In genomic region chr2:82779981-82780380, GRCh38 we compare ENCODE assay signal across 26 cellular contexts.
DNase-seq lines count a peak whose midpoint lies in the region; FAIRE-seq and TF ChIP-seq lines count a peak whose summit lies in the region.
"Had no signal": no experiment of that assay in that cellular context is flagged by ENCODE, and none has a peak within 500 bp of the region (broad histone marks: within the 10 kb centered on the region; RNA-seq: fewer than 3 reads in every experiment).

No MANE protein-coding gene starts in this region.

- no peak for TF ChIP-seq CTCF in HFFc6 (IDR thresholded peaks at IDR 0.05)
- no peak for TF ChIP-seq CTCF in PC-9 (conservative IDR thresholded peaks at IDR 0.05)
- no peak for TF ChIP-seq CTCF in bronchial epithelial cell (IDR thresholded peaks at IDR 0.05; ENCODE audit: insufficient read depth, low read length, severe bottlenecking)
- no peak for TF ChIP-seq CTCF in GM10248 (IDR thresholded peaks at IDR 0.05; ENCODE audit: control extremely low read depth, extremely low read depth, low read depth, missing control alignments)

- intact Hi-C loops in PC-9 (cut with micrococcal nuclease; ENCODE audit: unreplicated experiment) = no loop called here

- H3F3A ChIP-seq in PC-9 (ENCODE audit: insufficient read depth, low read depth) = no peaks in the 10 kb centered on the region

- peak overlapping the region; percentile 33 for H3K27ac ChIP-seq in PC-9
- H3K27ac ChIP-seq: BLaER1, SK-N-MC had no signal

- no peaks in the 10 kb centered on the region; the same call in 1 of the 2 replicates for H3K4me1 ChIP-seq in PC-9 (replicated peaks; ENCODE audit: insufficient read depth)
- H3K4me1 ChIP-seq: BLaER1 had no signal

- H3K27me3 Mint-ChIP-seq in HFFc6 (ENCODE audit: insufficient read depth) = peaks cover 2% of the 10 kb centered on the region
- H3K27me3 Mint-ChIP-seq: CD4-positive, alpha-beta T cell had no signal

- H3K4me2 ChIP-seq in PC-9 = peak overlapping the region; percentile 38
- H3K4me2 ChIP-seq: BLaER1 had no signal

- no TSS peak for BruUV-seq in PC-9 (replicated peaks; lab: Mats Ljungman, UMichigan)

- H3K4me3 Mint-ChIP-seq in HFFc6 = peak overlapping the region; percentile 3; the same call in 1 of the 2 replicates
- H3K4me3 Mint-ChIP-seq: CD4-positive, alpha-beta T cell had no signal

- H3K9me2 ChIP-seq in PC-9 (ENCODE audit: insufficient read depth) = no peaks in the 10 kb centered on the region

- no peaks in the 10 kb centered on the region; the same call in 1 of the 2 replicates for H4K20me1 ChIP-seq in PC-9 (ENCODE audit: insufficient read depth)
- H4K20me1 ChIP-seq: BLaER1 had no signal

- H3K4me3 ChIP-seq in PC-9 (no peak overlapping the region), bronchial epithelial cell (ENCODE audit: low read depth, low read length) (no peak overlapping the region)
- H3K4me3 ChIP-seq: BLaER1, MG63, SK-N-MC had no signal

- H3K36me3 ChIP-seq in PC-9 (ENCODE audit: low read depth) (no peaks in the 10 kb centered on the region), bronchial epithelial cell (ENCODE audit: control insufficient read depth, insufficient read depth, low read length) (no peaks in the 10 kb centered on the region)
- H3K36me3 ChIP-seq: BLaER1, MG63 had no signal

- H3K9me3 ChIP-seq in PC-9 (ENCODE audit: insufficient read depth, low read depth) = no peaks in the 10 kb centered on the region
- H3K9me3 ChIP-seq: BLaER1, MG63 had no signal

- DNase-seq in HFFc6 (no peak), PC-9 (peak in 1 of 2 experiments; percentile 42), bronchial epithelial cell (ENCODE audit: low read depth) (peak; percentile 32), renal cortical epithelial cell (ENCODE audit: low read depth) (peak; percentile 68), NCI-H82 treated with DMSO at 0.1 percent for 48 hours (lab: John Stamatoyannopoulos, UW; ENCODE audit: unreplicated experiment) (no peak), GM10248 (ENCODE audit: extremely low spot score) (no peak), cerebellar nuclear complex (lab: John Stamatoyannopoulos, UW) (no peak)
- DNase-seq: ACHN; CD4-positive, alpha-beta T cell; COR-L47; DND-41; GOT3; Kasumi-1; MG63; NCI-H1092; NCI-H1436; NCI-H187 treated with DMSO at 0.1 percent for 48 hours; NCI-H510A; NK-92 treated with Interleukin-12 subunit alpha and Interleukin-12 subunit beta, amount 100 ng/mL, for 24 hours; RPMI8226; SHP77 treated with DMSO at 0.1 percent for 48 hours; SW 1271 had no signal

- H3K27me3 ChIP-seq in PC-9 (ENCODE audit: insufficient read depth, low read depth) = no peaks in the 10 kb centered on the region
- H3K27me3 ChIP-seq in bronchial epithelial cell (ENCODE audit: control insufficient read depth, insufficient read depth, low read length) = no peaks in the 10 kb centered on the region
- H3K27me3 ChIP-seq: BLaER1, MG63 had no signal

- no peak for FAIRE-seq in bronchial epithelial cell (lab: Jason Lieb, UNC)
- FAIRE-seq: G401.6, GM19239 had no signal

- CTCF ChIA-PET in PC-9 (lab: Charles Lee) (interaction anchor here (0.6 kb wide), 1 partner anchor 1538 kb away, joined by 6 read pairs; no protein-coding TSS in a partner anchor), GM10248 (lab: Yijun Ruan, JAX) (no interaction called here)

- POLR2A ChIA-PET in PC-9 (lab: Charles Lee; ENCODE audit: unreplicated experiment) = no interaction called here
- POLR2A ChIA-PET in GM10248 (lab: Yijun Ruan, JAX) = no interaction called here

- H2AFZ ChIP-seq in PC-9 = peak overlapping the region; percentile 66; the same call in 1 of the 2 replicates

- no peaks in the 10 kb centered on the region for H3K79me2 ChIP-seq in PC-9 (ENCODE audit: low read depth)

- H3K36me3 Mint-ChIP-seq in HFFc6 (ENCODE audit: low read depth) = no peaks in the 10 kb centered on the region

- H3K9me3 Mint-ChIP-seq in HFFc6 = no peaks in the 10 kb centered on the region

- H3K4me1 Mint-ChIP-seq in HFFc6 (ENCODE audit: low read depth) = no peaks in the 10 kb centered on the region

- H3K27ac Mint-ChIP-seq in HFFc6 = no peak overlapping the region
- H3K27ac Mint-ChIP-seq: CD4-positive, alpha-beta T cell had no signal

Comparison
In these comparisons a context has a peak if more than half of its experiments do, and no peak if none do; other contexts are left out.
1. DNase-seq: peak in bronchial epithelial cell (single experiment) and renal cortical epithelial cell (single experiment); none in HFFc6 (single experiment), NCI-H82 treated with DMSO at 0.1 percent for 48 hours (single experiment), GM10248 (single experiment) and cerebellar nuclear complex (0 of 2).